Comparison of ENCODE assay signal across 1 cellular context in the genomic region with DNA sequence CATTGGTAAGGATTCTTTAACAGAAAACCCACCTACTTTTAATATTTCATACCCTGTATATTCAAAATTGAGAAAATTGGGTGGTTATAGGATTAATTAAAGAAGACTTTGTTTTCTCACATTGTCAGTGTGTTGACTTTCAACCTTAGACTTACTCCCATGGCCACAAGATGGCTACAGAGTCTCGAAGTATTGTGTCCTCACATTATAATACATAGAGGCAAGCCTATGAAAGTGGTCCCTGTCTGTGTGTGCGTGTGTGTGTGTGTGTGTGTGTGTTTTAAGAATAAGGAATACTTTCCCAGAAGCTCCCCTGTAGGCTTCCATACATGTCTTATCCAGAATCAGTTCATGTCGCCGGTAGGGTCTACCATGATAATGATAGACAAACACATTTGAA.
TF ChIP-seq lines count a peak whose summit lies in the region.

No MANE protein-coding gene starts in this region.

TF ChIP-seq in K562, 482 proteins besides CTCF, POLR2A, EP300 and RAD21 (continued from another document):
- TF ChIP-seq, protein P1, sequence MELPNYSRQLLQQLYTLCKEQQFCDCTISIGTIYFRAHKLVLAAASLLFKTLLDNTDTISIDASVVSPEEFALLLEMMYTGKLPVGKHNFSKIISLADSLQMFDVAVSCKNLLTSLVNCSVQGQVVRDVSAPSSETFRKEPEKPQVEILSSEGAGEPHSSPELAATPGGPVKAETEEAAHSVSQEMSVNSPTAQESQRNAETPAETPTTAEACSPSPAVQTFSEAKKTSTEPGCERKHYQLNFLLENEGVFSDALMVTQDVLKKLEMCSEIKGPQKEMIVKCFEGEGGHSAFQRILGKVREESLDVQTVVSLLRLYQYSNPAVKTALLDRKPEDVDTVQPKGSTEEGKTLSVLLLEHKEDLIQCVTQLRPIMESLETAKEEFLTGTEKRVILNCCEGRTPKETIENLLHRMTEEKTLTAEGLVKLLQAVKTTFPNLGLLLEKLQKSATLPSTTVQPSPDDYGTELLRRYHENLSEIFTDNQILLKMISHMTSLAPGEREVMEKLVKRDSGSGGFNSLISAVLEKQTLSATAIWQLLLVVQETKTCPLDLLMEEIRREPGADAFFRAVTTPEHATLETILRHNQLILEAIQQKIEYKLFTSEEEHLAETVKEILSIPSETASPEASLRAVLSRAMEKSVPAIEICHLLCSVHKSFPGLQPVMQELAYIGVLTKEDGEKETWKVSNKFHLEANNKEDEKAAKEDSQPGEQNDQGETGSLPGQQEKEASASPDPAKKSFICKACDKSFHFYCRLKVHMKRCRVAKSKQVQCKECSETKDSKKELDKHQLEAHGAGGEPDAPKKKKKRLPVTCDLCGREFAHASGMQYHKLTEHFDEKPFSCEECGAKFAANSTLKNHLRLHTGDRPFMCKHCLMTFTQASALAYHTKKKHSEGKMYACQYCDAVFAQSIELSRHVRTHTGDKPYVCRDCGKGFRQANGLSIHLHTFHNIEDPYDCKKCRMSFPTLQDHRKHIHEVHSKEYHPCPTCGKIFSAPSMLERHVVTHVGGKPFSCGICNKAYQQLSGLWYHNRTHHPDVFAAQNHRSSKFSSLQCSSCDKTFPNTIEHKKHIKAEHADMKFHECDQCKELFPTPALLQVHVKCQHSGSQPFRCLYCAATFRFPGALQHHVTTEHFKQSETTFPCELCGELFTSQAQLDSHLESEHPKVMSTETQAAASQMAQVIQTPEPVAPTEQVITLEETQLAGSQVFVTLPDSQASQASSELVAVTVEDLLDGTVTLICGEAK (IDR thresholded peaks at IDR 0.05): no peak
- TF ChIP-seq, protein P1 (CRISPR knock-in tag; IDR thresholded peaks at IDR 0.05): no peak
- TF ChIP-seq SPI1 (IDR thresholded peaks at IDR 0.05; ENCODE audit: borderline replicate concordance, low read depth, low read length) (no peak), ATF7 (IDR thresholded peaks at IDR 0.05) (no peak), THRAP3 (IDR thresholded peaks at IDR 0.05; ENCODE audit: borderline replicate concordance) (no peak), BRF1 (IDR thresholded peaks at IDR 0.05; ENCODE audit: borderline replicate concordance, extremely low read depth, insufficient read length) (no peak), ZNF41 (CRISPR knock-in tag; conservative IDR thresholded peaks at IDR 0.05) (no peak), SP2 (IDR thresholded peaks at IDR 0.05; ENCODE audit: extremely low read depth, low read depth, low read length, poor library complexity, severe bottlenecking) (no peak), ZNF253 (CRISPR knock-in tag; conservative IDR thresholded peaks at IDR 0.05) (no peak)
TF ChIP-seq in K562: peak in this region for 0.
